ENCODE assay signal across 12 cellular contexts in the genomic region with DNA sequence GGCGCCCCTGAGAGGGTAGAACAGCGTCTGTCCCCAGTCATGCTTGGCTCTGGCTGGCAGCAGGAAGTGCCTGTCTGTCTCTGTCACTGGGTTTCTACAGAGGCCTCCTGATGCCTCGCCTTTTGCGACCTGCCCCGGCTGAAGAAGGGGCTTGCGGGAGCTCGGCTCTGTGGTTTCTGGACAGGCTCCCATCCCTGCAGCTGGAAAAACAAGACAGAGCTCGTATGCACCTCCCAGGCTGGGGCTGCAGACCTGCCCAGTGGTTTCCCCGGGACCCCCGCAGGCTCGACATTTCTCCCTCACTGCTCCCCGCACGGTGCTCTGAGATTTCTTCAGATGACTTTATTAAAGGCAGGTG. TPM values are rescaled to one million over a fixed set of nuclear protein-coding genes. Genes with fewer than 3 reads are reported as not detected.
DNase-seq lines count a peak whose midpoint lies in the region; ATAC-seq, FAIRE-seq and TF ChIP-seq lines count a peak whose summit lies in the region.
"Had no signal": no experiment of that assay in that cellular context is flagged by ENCODE, and none has a peak within 500 bp of the region (broad histone marks: within the 10 kb centered on the region; RNA-seq: fewer than 3 reads in every experiment).

No MANE protein-coding gene starts in this region.

- peak overlapping the region; percentile 73; the same call in 1 of the 2 replicates for H2BK5ac ChIP-seq in H1 (ENCODE audit: low read depth, low read length)

- peak overlapping the region; percentile 32; the same call in 1 of the 2 replicates for H4K8ac ChIP-seq in H1 (ENCODE audit: extremely low read depth, insufficient read depth, low read length)

- peaks cover 0 to 4% (median 0%) of the 10 kb centered on the region in 4 experiments; a peak in 1 of 7 replicates for H3K27me3 ChIP-seq in H1 (replicated peaks in 1 of 4; ENCODE audit: control insufficient read depth in 3 of 4, extremely low read depth in 1 of 4, insufficient read depth in 3 of 4, low read length in 3 of 4)
- H3K27me3 ChIP-seq in osteoblast (ENCODE audit: insufficient read depth, low read length) = peaks cover 6% of the 10 kb centered on the region

- H3K9ac ChIP-seq in H1 (replicated peaks in 1 of 4; ENCODE audit: extremely low read depth in 1 of 4, low read depth in 3 of 4, low read length in 3 of 4) = no peak overlapping the region

- 76% methylated on average over 12 of the region's 13 CpGs; no CpG with 5 or more reads in 1 of the 2 experiments for WGBS in H1 (ENCODE audit: extremely low coverage in 1 of 2, insufficient coverage in 1 of 2, insufficient read length in 1 of 2, insufficient replicate concordance in 2 of 2, low coverage in 1 of 2, low lambda C conversion rate in 2 of 2, missing lambda C conversion rate in 1 of 2), 2 experiments

- no peak overlapping the region for H3K18ac ChIP-seq in H1 (ENCODE audit: extremely low read depth, low read length)

- no peak overlapping the region for H2BK15ac ChIP-seq in H1 (ENCODE audit: low read length)

- peaks cover 0 to 7% (median 4%) of the 10 kb centered on the region in 4 experiments; a peak in 6 of 7 replicates for H3K4me1 ChIP-seq in H1 (replicated peaks in 1 of 4; ENCODE audit: control insufficient read depth in 3 of 4, insufficient read depth in 4 of 4, low read length in 3 of 4)
- H3K4me1 ChIP-seq in osteoblast (ENCODE audit: insufficient read depth, low read length) = peaks cover 15% of the 10 kb centered on the region

- no peak overlapping the region for H4K5ac ChIP-seq in H1 (ENCODE audit: insufficient read length, low read depth, low read length)

- H2BK12ac ChIP-seq in H1 (ENCODE audit: low read depth, low read length) = peak overlapping the region; percentile 87; the same call in 1 of the 2 replicates

- H2BK120ac ChIP-seq in H1 (replicated peaks; ENCODE audit: low read depth, low read length) = no peak overlapping the region

- CTCF ChIA-PET in H1 (lab: Charles Lee; ENCODE audit: partially characterized antibody) = interaction anchor here (1.0 to 2.7 kb wide), 3 partner anchors 14 to 54 kb away, joined by 3 to 6 read pairs (median 5); no protein-coding TSS in a partner anchor

- peaks cover 16% of the 10 kb centered on the region for H3K23me2 ChIP-seq in H1 (ENCODE audit: low read depth, low read length)

- ATAC-seq in GM21723 (IDR thresholded peaks at IDR 0.05; ENCODE audit: unreplicated experiment) (no peak), HG03025 (IDR thresholded peaks at IDR 0.05; ENCODE audit: low FRiP score, unreplicated experiment) (no peak), HG02678 (IDR thresholded peaks at IDR 0.05; ENCODE audit: unreplicated experiment) (no peak)

- H3K36me3 ChIP-seq in H1 (ENCODE audit: control insufficient read depth in 2 of 4, insufficient read depth in 4 of 4, low read length in 3 of 4) (no peaks in the 10 kb centered on the region), osteoblast (ENCODE audit: insufficient read depth, low read length) (no peaks in the 10 kb centered on the region)

- POLR2A ChIA-PET in H1 (lab: Charles Lee; ENCODE audit: partially characterized antibody) = interaction anchor here (1.0 kb wide), 1 partner anchor 8 kb away, joined by 3 read pairs; no protein-coding TSS in a partner anchor

- H2AK5ac ChIP-seq in H1 (ENCODE audit: low read depth, low read length) = no peak overlapping the region

- TF ChIP-seq POLR2A in H1 (IDR thresholded peaks at IDR 0.05; ENCODE audit: control extremely low read depth in 1 of 2, low read depth in 2 of 2, low read length in 2 of 2) = no peak

- no peak overlapping the region for H3K14ac ChIP-seq in H1 (ENCODE audit: insufficient read length)

- H3K4me2 ChIP-seq in H1 (ENCODE audit: insufficient read depth in 1 of 2, low read depth in 2 of 2, low read length in 2 of 2) (no peak overlapping the region), osteoblast (ENCODE audit: insufficient read depth, low read length) (peak overlapping the region; percentile 58)

- H3K4me3 ChIP-seq in H1 (ENCODE audit: extremely low read depth in 1 of 4, insufficient read depth in 2 of 4, low read depth in 3 of 4, low read length in 4 of 4) (no peak overlapping the region), osteoblast (ENCODE audit: insufficient read depth, low read length) (peak overlapping the region; percentile 30)

- TF ChIP-seq CTCF in H1 (IDR thresholded peaks at IDR 0.05; ENCODE audit: control extremely low read depth in 1 of 3, insufficient read depth in 1 of 3, low read depth in 1 of 3, low read length in 3 of 3) (no peak), osteoblast (IDR thresholded peaks at IDR 0.05; ENCODE audit: extremely low read depth, low read depth, low read length) (no peak)

- H3K79me2 ChIP-seq in H1 (ENCODE audit: control insufficient read depth in 1 of 2, insufficient read depth in 2 of 2, low read length in 2 of 2) (no peaks in the 10 kb centered on the region), osteoblast (ENCODE audit: insufficient read depth, low read length) (no peaks in the 10 kb centered on the region)

- no peak overlapping the region for H3K23ac ChIP-seq in H1 (ENCODE audit: insufficient read length)

- no peak for FAIRE-seq in H1 (lab: Jason Lieb, UNC)

- H4K20me1 ChIP-seq in H1 (replicated peaks in 1 of 2; ENCODE audit: control insufficient read depth in 1 of 2, insufficient read depth in 2 of 2, low read length in 2 of 2) = peaks cover 0 to 14% of the 10 kb centered on the region in 2 experiments
- H4K20me1 ChIP-seq in osteoblast (ENCODE audit: insufficient read depth, low read length) = no peaks in the 10 kb centered on the region

- no peak overlapping the region for H3K56ac ChIP-seq in H1 (replicated peaks; ENCODE audit: insufficient read length, low read depth, low read length)

- TF ChIP-seq RAD21 in H1 (IDR thresholded peaks at IDR 0.05 in 1 of 2, conservative IDR thresholded peaks at IDR 0.05 in 1 of 2; ENCODE audit: low read depth in 2 of 2, low read length in 2 of 2) = no peak

- H2AFZ ChIP-seq in H1 (ENCODE audit: low read length) = no peak overlapping the region
- H2AFZ ChIP-seq in osteoblast (ENCODE audit: low read length) = peak overlapping the region; percentile 26

- H3K9me3 ChIP-seq in H1 (ENCODE audit: insufficient read depth in 2 of 2, low read depth in 1 of 2, low read length in 1 of 2) (no peaks in the 10 kb centered on the region), osteoblast (ENCODE audit: low read depth, low read length) (peaks cover 6% of the 10 kb centered on the region)

- DNase-seq in Daoy (ENCODE audit: low read depth) (peak; percentile 49), LHCN-M2 (ENCODE audit: low read depth) (peak; percentile 39), H1 (ENCODE audit: low read depth in 1 of 2, low spot score in 2 of 2) (no peak), osteoblast (ENCODE audit: insufficient read length, low spot score, missing footprints) (peak; percentile 88)
- DNase-seq: activated naive CD4-positive, alpha-beta T cell; CD4-positive, alpha-beta T cell; cerebellar nuclear complex; stimulated activated naive CD4-positive, alpha-beta T cell treated with Interleukin-2 at 50 U/mL for 16 hours had no signal

- H3K79me1 ChIP-seq in H1 (ENCODE audit: low read depth, low read length) = no peaks in the 10 kb centered on the region; the same call in none of the 2 replicates

- H4K91ac ChIP-seq in H1 (replicated peaks; ENCODE audit: insufficient read length, low read length) = no peak overlapping the region

- no peak overlapping the region for H2BK20ac ChIP-seq in H1 (ENCODE audit: low read length)

- TF ChIP-seq EP300 in H1 (IDR thresholded peaks at IDR 0.05; ENCODE audit: borderline replicate concordance in 1 of 2, low read depth in 2 of 2, low read length in 2 of 2) = no peak

- no peak overlapping the region for H3K27ac ChIP-seq in H1 (ENCODE audit: low read depth, low read length)
- peak overlapping the region; percentile 4 for H3K27ac ChIP-seq in osteoblast (ENCODE audit: low read depth, low read length)

- H3K4ac ChIP-seq in H1 (replicated peaks; ENCODE audit: insufficient read length, low read depth, low read length) = no peak overlapping the region

TF ChIP-seq in H1, 55 proteins besides CTCF, POLR2A, EP300 and RAD21 (continues in another document):
- no peak for TF ChIP-seq RFX5 (IDR thresholded peaks at IDR 0.05; ENCODE audit: borderline replicate concordance, low read depth, low read length)

RNA-seq across cellular contexts. Expression of a gene that starts 57.0 kb away (rescaled TPM):
- 0.91 and 2.0 TPM in 2 replicates for total RNA-seq in Daoy (2014; rRNA removed; shearing (Covaris generic))
- 0.52 and 0.90 TPM in 2 replicates for total RNA-seq in LHCN-M2 (2014; rRNA removed)
- 1.7 TPM for polyA plus RNA-seq in LHCN-M2 (2012)
- 0.75 and 1.8 TPM in 2 replicates for total RNA-seq in H1 (2021; fragmentation: NEBNext Ultra II Directional; extraction: Animal tissue kit (Norgen Biotek cat#: 25700))
- polyA plus RNA-seq in H1 (2011; rRNA removed) = 0.36 and 0.57 TPM in 2 replicates
- 0.32 TPM for polyA plus RNA-seq in H1 (2011; cell fraction: cytosol; rRNA removed)
- polyA plus RNA-seq in H1 (2011; cell fraction: nucleus; rRNA removed) = 1.2 TPM
- 0.33 to 1.2 TPM (median 0.82 TPM) in 4 replicates for polyA plus RNA-seq in H1 (2012, experiment 1 of 2)
- polyA plus RNA-seq in H1 (2012, experiment 2 of 2) = 0.18 TPM
- polyA plus RNA-seq in H1 (2013, experiment 1 of 2) = 1.4 TPM
- 1.1 TPM for polyA plus RNA-seq in H1 (2013, experiment 2 of 2)
- polyA minus RNA-seq in H1 (2011; rRNA and poly(A)+ RNA removed) = 1.0 and 1.8 TPM in 2 replicates
- 1.3 TPM for polyA minus RNA-seq in H1 (2011; cell fraction: cytosol; rRNA and poly(A)+ RNA removed)
- polyA minus RNA-seq in H1 (2011; cell fraction: nucleus; rRNA and poly(A)+ RNA removed) = 0.60 TPM
- total RNA-seq in osteoblast = 9.0 and 11.5 TPM in 2 replicates
- total RNA-seq: CD4-positive, alpha-beta T cell; pulmonary artery endothelial cell had no signal

Comparison
In these comparisons a context has a peak if more than half of its experiments do, and no peak if none do; other contexts are left out.
1. DNase-seq: peak in Daoy (single experiment), LHCN-M2 (single experiment) and osteoblast (single experiment); none in H1 (0 of 2).